In the genomic region with DNA sequence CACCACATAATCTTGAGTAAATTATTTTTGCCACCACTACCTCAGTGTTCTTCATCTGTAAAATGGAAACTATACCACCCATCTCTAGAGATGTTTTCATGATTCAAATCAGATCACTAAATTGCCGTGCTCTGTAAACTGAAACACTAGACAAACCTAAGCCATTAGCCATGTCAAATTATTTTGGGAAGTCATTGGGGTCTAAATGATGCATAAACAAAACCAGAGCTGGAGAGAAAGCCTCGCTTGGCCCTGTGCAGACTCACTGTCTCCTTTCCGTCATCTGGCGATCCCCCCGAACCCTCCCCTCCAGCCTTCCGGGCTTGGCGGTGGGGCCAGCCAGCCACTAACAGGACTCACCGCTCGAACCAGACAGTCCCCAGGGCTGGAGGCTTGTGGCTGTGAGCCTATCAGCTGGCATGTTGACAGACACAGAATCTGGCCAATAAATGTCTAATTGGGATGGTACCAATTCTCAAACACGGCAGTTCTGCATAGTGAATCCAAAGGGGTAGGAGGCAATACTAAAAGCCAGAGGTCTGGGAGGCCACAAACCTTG, we compare ENCODE assay signal across 18 cellular contexts.
"Had no signal": no experiment of that assay in that cellular context is flagged by ENCODE, and none has a peak within 500 bp of the region (broad histone marks: within the 10 kb centered on the region; RNA-seq: fewer than 3 reads in every experiment).

No MANE protein-coding gene starts in this region.

- H3K4me1 Mint-ChIP-seq: activated B cell treated with CpG ODN at 0.5 μM for 24 hours; activated CD4-positive, alpha-beta T cell treated with anti-CD3 and anti-CD28 coated beads, Interleukin-2, amount 10 ng/mL, durations not matched to agents 7 days and 5 days; activated naive CD8-positive, alpha-beta T cell treated with anti-CD3 and anti-CD28 coated beads, Interleukin-2, amount 10 ng/mL, durations not matched to agents 7 days and 5 days; memory B cell; naive thymus-derived CD4-positive, alpha-beta T cell had no signal

- H3K4me3 ChIP-seq: gastrocnemius medialis, left lung, mucosa of descending colon, skin epidermis, suprapubic skin had no signal

- H3K27ac Mint-ChIP-seq: activated B cell treated with CpG ODN at 0.5 μM for 24 hours; activated CD4-positive, alpha-beta T cell treated with anti-CD3 and anti-CD28 coated beads, Interleukin-2, amount 10 ng/mL, durations not matched to agents 7 days and 5 days; activated naive CD8-positive, alpha-beta T cell treated with anti-CD3 and anti-CD28 coated beads, Interleukin-2, amount 10 ng/mL, durations not matched to agents 7 days and 5 days; memory B cell; naive thymus-derived CD4-positive, alpha-beta T cell; T-helper 2 cell treated with Interferon-gamma antibody and Interleukin-4, amounts not matched to agents 5 μg/mL and 100 μg/mL, for 36 hours; type B pancreatic cell had no signal

- H3K4me1 ChIP-seq: left lung, parathyroid adenoma, suprapubic skin had no signal

- ATAC-seq: gastrocnemius medialis; left lung; mucosa of descending colon; naive thymus-derived CD4-positive, alpha-beta T cell; stimulated activated naive CD8-positive, alpha-beta T cell treated with anti-CD3 and anti-CD28 coated beads, Interleukin-15, Interleukin-2, amounts not matched to agents 100 U/mL and 50 U/mL, for 24 hours had no signal

- H3K36me3 Mint-ChIP-seq: activated naive CD8-positive, alpha-beta T cell treated with anti-CD3 and anti-CD28 coated beads, Interleukin-2, amount 10 ng/mL, durations not matched to agents 7 days and 5 days; memory B cell; naive thymus-derived CD4-positive, alpha-beta T cell; type B pancreatic cell had no signal

- H3K4me3 Mint-ChIP-seq: activated B cell treated with CpG ODN at 0.5 μM for 24 hours; activated CD4-positive, alpha-beta T cell treated with anti-CD3 and anti-CD28 coated beads, Interleukin-2, amount 10 ng/mL, durations not matched to agents 7 days and 5 days; activated naive CD8-positive, alpha-beta T cell treated with anti-CD3 and anti-CD28 coated beads, Interleukin-2, amount 10 ng/mL, durations not matched to agents 7 days and 5 days; memory B cell; naive thymus-derived CD4-positive, alpha-beta T cell; T-helper 2 cell treated with Interferon-gamma antibody and Interleukin-4, amounts not matched to agents 5 μg/mL and 100 μg/mL, for 36 hours; type B pancreatic cell had no signal

- H3K9me3 Mint-ChIP-seq: activated B cell treated with CpG ODN at 0.5 μM for 24 hours; activated CD4-positive, alpha-beta T cell treated with anti-CD3 and anti-CD28 coated beads, Interleukin-2, amount 10 ng/mL, durations not matched to agents 7 days and 5 days; activated naive CD8-positive, alpha-beta T cell treated with anti-CD3 and anti-CD28 coated beads, Interleukin-2, amount 10 ng/mL, durations not matched to agents 7 days and 5 days; memory B cell; T-helper 2 cell treated with Interferon-gamma antibody and Interleukin-4, amounts not matched to agents 5 μg/mL and 100 μg/mL, for 36 hours; type B pancreatic cell had no signal

- H3K27me3 ChIP-seq: gastrocnemius medialis, left lung, suprapubic skin had no signal

- H3K9me3 ChIP-seq: gastrocnemius medialis, left lung, mucosa of descending colon, suprapubic skin had no signal

- H3K27me3 Mint-ChIP-seq: memory B cell, type B pancreatic cell had no signal

- H3K36me3 ChIP-seq: gastrocnemius medialis, left lung, suprapubic skin had no signal

- DNase-seq: activated B cell treated with CpG ODN at 0.5 μM for 24 hours; activated CD4-positive, alpha-beta T cell treated with anti-CD3 and anti-CD28 coated beads, Interleukin-2, amount 10 ng/mL, durations not matched to agents 7 days and 5 days; activated CD8-positive, alpha-beta memory T cell treated with anti-CD3 and anti-CD28 coated beads, Interleukin-2, amount 50 U/mL, for 48 hours; activated naive CD4-positive, alpha-beta T cell; activated naive CD8-positive, alpha-beta T cell treated with anti-CD3 and anti-CD28 coated beads, Interleukin-2, amount 10 ng/mL, durations not matched to agents 7 days and 5 days; dermis blood vessel endothelial cell; gastrocnemius medialis; mucosa of descending colon; naive thymus-derived CD4-positive, alpha-beta T cell; stimulated activated CD4-positive, alpha-beta T cell treated with anti-CD3 and anti-CD28 coated beads, Interleukin-4, amount 100 ng/mL, for 24 hours; stimulated activated naive CD8-positive, alpha-beta T cell treated with anti-CD3 and anti-CD28 coated beads, Interleukin-15, Interleukin-2, amounts not matched to agents 100 U/mL and 50 U/mL, for 24 hours had no signal
